Comparison of ENCODE assay signal across 17 cellular contexts in genomic region chr16:89198417-89199240, GRCh38. TPM values are rescaled to one million over a fixed set of nuclear protein-coding genes. Genes with fewer than 3 reads are reported as not detected.
"Had no signal": no experiment of that assay in that cellular context is flagged by ENCODE, and none has a peak within 500 bp of the region (broad histone marks: within the 10 kb centered on the region; RNA-seq: fewer than 3 reads in every experiment).

No MANE protein-coding gene starts in this region.

- H3K27ac ChIP-seq: breast epithelium, neutrophil, sigmoid colon, suprapubic skin had no signal

- H3K9me3 Mint-ChIP-seq: activated CD4-positive, alpha-beta memory T cell treated with anti-CD3 and anti-CD28 coated beads for 36 hours; activated naive CD8-positive, alpha-beta T cell treated with anti-CD3 and anti-CD28 coated beads for 36 hours; activated T-cell treated with anti-CD3 and anti-CD28 coated beads, Interleukin-2, amount 50 U/mL, for 72 hours had no signal

- H3K36me3 Mint-ChIP-seq: activated CD4-positive, alpha-beta memory T cell treated with anti-CD3 and anti-CD28 coated beads for 36 hours; activated naive CD8-positive, alpha-beta T cell treated with anti-CD3 and anti-CD28 coated beads for 36 hours; type B pancreatic cell had no signal

- H3K4me3 ChIP-seq: breast epithelium, sigmoid colon, suprapubic skin had no signal

- H3K4me1 Mint-ChIP-seq: activated naive CD8-positive, alpha-beta T cell treated with anti-CD3 and anti-CD28 coated beads for 36 hours had no signal

- DNase-seq: activated CD4-positive, alpha-beta memory T cell treated with anti-CD3 and anti-CD28 coated beads for 36 hours; activated gamma-delta T cell treated with Interleukin-2 at 50 U/mL for 16 hours; activated naive CD8-positive, alpha-beta T cell treated with anti-CD3 and anti-CD28 coated beads for 36 hours; activated T-cell treated with anti-CD3 and anti-CD28 coated beads, Interleukin-2, amount 50 U/mL, for 72 hours; mesenchymal stem cell; sigmoid colon; stimulated activated CD4-positive, alpha-beta T cell treated with anti-CD3 and anti-CD28 coated beads, Interleukin-2, amount 100 ng/mL, for 48 hours; stimulated activated naive CD8-positive, alpha-beta T cell treated with anti-CD3 and anti-CD28 coated beads, Interleukin-15, Interleukin-2, amounts not matched to agents 100 U/mL and 50 U/mL, for 24 hours; T1000 had no signal

- H3K9me3 ChIP-seq: breast epithelium, neutrophil, suprapubic skin had no signal

- H3K36me3 ChIP-seq: breast epithelium, neutrophil, sigmoid colon, suprapubic skin had no signal

- ATAC-seq: activated T-cell treated with anti-CD3 and anti-CD28 coated beads, Interleukin-2, amount 50 U/mL, for 72 hours; esophagus mucosa; left lobe of liver; stimulated activated naive CD8-positive, alpha-beta T cell treated with anti-CD3 and anti-CD28 coated beads, Interleukin-15, Interleukin-2, amounts not matched to agents 100 U/mL and 50 U/mL, for 24 hours had no signal

- H3K4me3 Mint-ChIP-seq: activated CD4-positive, alpha-beta memory T cell treated with anti-CD3 and anti-CD28 coated beads for 36 hours; activated naive CD8-positive, alpha-beta T cell treated with anti-CD3 and anti-CD28 coated beads for 36 hours; activated T-cell treated with anti-CD3 and anti-CD28 coated beads, Interleukin-2, amount 50 U/mL, for 72 hours; type B pancreatic cell had no signal

- H3K27ac Mint-ChIP-seq: activated CD4-positive, alpha-beta memory T cell treated with anti-CD3 and anti-CD28 coated beads for 36 hours; activated naive CD8-positive, alpha-beta T cell treated with anti-CD3 and anti-CD28 coated beads for 36 hours; activated T-cell treated with anti-CD3 and anti-CD28 coated beads, Interleukin-2, amount 50 U/mL, for 72 hours; progenitor cell of endocrine pancreas; type B pancreatic cell had no signal

RNA-seq across cellular contexts. Expression of gene SLC22A31, which starts 1.7 kb away (rescaled TPM):
- total RNA-seq: activated naive CD8-positive, alpha-beta T cell treated with anti-CD3 and anti-CD28 coated beads for 36 hours; breast epithelium; esophagus mucosa; glomerular endothelial cell; sigmoid colon had no signal

RNA-seq across cellular contexts. Expression of gene CDH15, which starts 27.1 kb away (rescaled TPM):
- total RNA-seq: activated CD4-positive, alpha-beta memory T cell treated with anti-CD3 and anti-CD28 coated beads for 36 hours; activated naive CD8-positive, alpha-beta T cell treated with anti-CD3 and anti-CD28 coated beads for 36 hours; activated T-cell treated with anti-CD3 and anti-CD28 coated beads, Interleukin-2, amount 50 U/mL, for 72 hours; breast epithelium; esophagus mucosa; progenitor cell of endocrine pancreas; sigmoid colon had no signal
